Comparison of ENCODE assay signal across 17 cellular contexts in the genomic region with DNA sequence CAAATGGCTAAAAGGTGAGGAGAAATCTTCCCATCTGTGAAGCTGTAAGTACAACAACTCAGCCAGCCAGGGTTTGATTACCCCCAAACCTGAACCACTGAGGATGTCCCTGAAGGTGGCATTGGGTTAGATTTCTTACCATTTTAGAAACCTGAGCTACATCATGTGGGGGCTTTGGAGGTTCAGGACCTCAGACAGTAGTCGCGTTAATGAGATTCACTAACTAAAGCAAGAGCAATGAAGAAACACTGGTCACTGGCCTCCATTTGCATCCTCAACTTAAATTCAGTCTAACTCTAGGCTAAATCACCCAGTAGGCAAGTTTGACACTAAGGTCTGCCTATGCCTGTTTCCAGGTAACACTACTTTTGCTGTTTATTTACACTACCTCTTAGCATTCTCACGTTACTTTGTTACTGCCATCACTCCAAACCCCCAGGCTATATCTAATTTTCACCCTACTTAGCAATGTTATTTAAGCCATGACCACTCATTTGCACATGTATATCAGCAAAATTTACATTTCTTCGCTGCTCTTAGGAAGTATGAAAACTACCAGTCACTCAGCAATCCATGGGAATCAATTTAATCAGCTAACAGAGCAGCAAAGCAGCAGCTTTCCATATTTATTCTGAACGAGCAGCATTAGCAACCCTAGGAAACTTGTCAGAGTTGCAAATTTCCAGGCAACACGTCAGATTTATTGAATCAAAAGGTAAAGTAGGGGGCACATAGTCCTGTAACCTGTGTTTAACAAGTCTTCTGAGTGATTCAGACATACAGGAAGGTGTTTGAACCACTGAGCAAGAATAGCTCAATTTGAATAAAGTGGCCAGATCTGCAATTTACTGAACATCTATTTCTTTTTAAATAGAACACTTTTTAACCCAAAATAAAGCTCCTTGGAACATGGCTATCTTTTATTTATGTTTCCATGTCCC.
DNase-seq lines count a peak whose midpoint lies in the region; ATAC-seq and TF ChIP-seq lines count a peak whose summit lies in the region.
"Had no signal": no experiment of that assay in that cellular context is flagged by ENCODE, and none has a peak within 500 bp of the region (broad histone marks: within the 10 kb centered on the region; RNA-seq: fewer than 3 reads in every experiment).

No MANE protein-coding gene starts in this region.

- no peak overlapping the region for H3K27ac ChIP-seq in mammary epithelial cell (ENCODE audit: insufficient read depth, low read depth, low read length)
- no peak overlapping the region for H3K27ac ChIP-seq in breast epithelium
- no peak overlapping the region for H3K27ac ChIP-seq in SJCRH30
- H3K27ac ChIP-seq: HL-60, RWPE1 had no signal

- peak overlapping the region; percentile 64 for H2AFZ ChIP-seq in mammary epithelial cell (ENCODE audit: low read depth, low read length)

- peaks cover 18% of the 10 kb centered on the region for H3K4me1 Mint-ChIP-seq in WTC11

- H3K4me1 ChIP-seq in mammary epithelial cell (ENCODE audit: insufficient read depth, low read length) = no peaks in the 10 kb centered on the region
- no peaks in the 10 kb centered on the region for H3K4me1 ChIP-seq in breast epithelium
- no peaks in the 10 kb centered on the region for H3K4me1 ChIP-seq in SJCRH30

- POLR2A ChIA-PET in WTC11 (lab: Charles Lee) = no interaction called here

- DNase-seq in mammary epithelial cell = peak; percentile 34
- no peak for DNase-seq in breast epithelium (ENCODE audit: low spot score in 2 of 2)
- DNase-seq in WTC11 (ENCODE audit: low spot score) = no peak
- peak; percentile 18 for DNase-seq in iPS-NIHi7 (ENCODE audit: extremely low spot score)
- no peak for DNase-seq in NCI-H128 (lab: John Stamatoyannopoulos, UW; ENCODE audit: unreplicated experiment)
- no peak for DNase-seq in NCI-H2029 treated with DMSO at 0.1 percent for 48 hours (lab: John Stamatoyannopoulos, UW)
- DNase-seq in SJCRH30 = no peak
- DNase-seq: DMS153, NCI-H1092, NCI-H1436, NCI-H187 treated with DMSO at 0.1 percent for 48 hours, NCI-H2107, NCI-H524 treated with DMSO at 0.1 percent for 48 hours, SHP77 had no signal

- H3K36me3 Mint-ChIP-seq in WTC11 = peaks cover 13% of the 10 kb centered on the region; the same call in 1 of the 2 replicates

- H3K27me3 ChIP-seq in mammary epithelial cell (ENCODE audit: insufficient read depth, low read length) = no peaks in the 10 kb centered on the region
- no peaks in the 10 kb centered on the region for H3K27me3 ChIP-seq in breast epithelium
- H3K27me3 ChIP-seq in SJCRH30 = no peaks in the 10 kb centered on the region

- peak overlapping the region; percentile 0; the same call in 1 of the 2 replicates for H3K27ac Mint-ChIP-seq in WTC11

- CTCF ChIA-PET in mammary epithelial cell (lab: Charles Lee; ENCODE audit: low non-redundant PET) (interaction anchor here (1.0 kb wide), 1 partner anchor 1248 kb away, joined by 3 read pairs; no protein-coding TSS in a partner anchor), WTC11 (lab: Charles Lee) (interaction anchor here (1.5 kb wide), 1 partner anchor 251 kb away, joined by 5 read pairs; no protein-coding TSS in a partner anchor)

- H3K79me2 ChIP-seq in mammary epithelial cell (ENCODE audit: insufficient read depth, low read length) = no peaks in the 10 kb centered on the region

- no peak overlapping the region for H3K4me3 Mint-ChIP-seq in WTC11

- H3K4me3 ChIP-seq in mammary epithelial cell (replicated peaks in 1 of 3; ENCODE audit: insufficient read depth in 1 of 3, low read depth in 2 of 3, low read length in 3 of 3) = no peak overlapping the region
- H3K4me3 ChIP-seq in breast epithelium = no peak overlapping the region
- no peak overlapping the region for H3K4me3 ChIP-seq in SJCRH30

- no peaks in the 10 kb centered on the region for H4K20me1 ChIP-seq in mammary epithelial cell (ENCODE audit: insufficient read depth, low read length)

- no peaks in the 10 kb centered on the region for H3K27me3 Mint-ChIP-seq in WTC11 (ENCODE audit: low read depth)

- no peak for TF ChIP-seq CTCF in mammary epithelial cell (conservative IDR thresholded peaks at IDR 0.05 in 1 of 2, IDR thresholded peaks at IDR 0.05 in 1 of 2; ENCODE audit: extremely low read depth in 1 of 2, insufficient read depth in 1 of 2, low read depth in 1 of 2, low read length in 2 of 2)
- TF ChIP-seq CTCF in breast epithelium (IDR thresholded peaks at IDR 0.05) = no peak
- no peak for TF ChIP-seq CTCF in WTC11 (IDR thresholded peaks at IDR 0.05)

- H3K36me3 ChIP-seq in mammary epithelial cell (ENCODE audit: insufficient read depth, low read length) = no peaks in the 10 kb centered on the region
- no peaks in the 10 kb centered on the region for H3K36me3 ChIP-seq in breast epithelium
- no peaks in the 10 kb centered on the region for H3K36me3 ChIP-seq in SJCRH30

- in situ Hi-C loops in mammary epithelial cell (cut with MboI; ENCODE audit: low sequenced_read_pairs in 2 of 2) = no loop called here

- no TSS peak for BruUV-seq in mammary epithelial cell (replicated peaks; lab: Mats Ljungman, UMichigan)

- H3K4me2 ChIP-seq in mammary epithelial cell (ENCODE audit: insufficient read depth, low read depth, low read length) = no peak overlapping the region

- dilution Hi-C loops in mammary epithelial cell (cut with HindIII; ENCODE audit: low sequenced_read_pairs) = no loop called here

- intact Hi-C loops in mammary epithelial cell (cut with micrococcal nuclease) (no loop called here), breast epithelium (cut with DNase I; ENCODE audit: low total_unique reads) (no loop called here)

- ATAC-seq in WTC11 = peak; percentile 81
- ATAC-seq: Panc1 had no signal

- WGBS in mammary epithelial cell (ENCODE audit: low coverage, missing lambda C conversion rate) = 42% methylated on average over 6 of the region's 6 CpGs

- no peak for TF ChIP-seq POLR2A in breast epithelium (IDR thresholded peaks at IDR 0.05)

- peaks cover 35% of the 10 kb centered on the region for H3K9me3 Mint-ChIP-seq in WTC11

- no peak overlapping the region for H3K9ac ChIP-seq in mammary epithelial cell (ENCODE audit: insufficient read depth, low read length)

- H3K9me3 ChIP-seq in mammary epithelial cell (replicated peaks; ENCODE audit: insufficient read depth, low read length) (no peaks in the 10 kb centered on the region), breast epithelium (peaks cover 0 to 5% of the 10 kb centered on the region in 2 donors), SJCRH30 (replicated peaks) (no peaks in the 10 kb centered on the region)

TF ChIP-seq in WTC11, 78 proteins besides CTCF, POLR2A, EP300 and RAD21:
- no peak for TF ChIP-seq PRRX2 (CRISPR knock-in tag; IDR thresholded peaks at IDR 0.05)
- no peak for TF ChIP-seq CREB1 (CRISPR knock-in tag; IDR thresholded peaks at IDR 0.05)
- TF ChIP-seq GABPB1 (CRISPR knock-in tag; IDR thresholded peaks at IDR 0.05) = no peak
- TF ChIP-seq SOX15 (CRISPR knock-in tag; IDR thresholded peaks at IDR 0.05) = no peak
TF ChIP-seq in WTC11: peak in this region for 0.

Comparison
In these comparisons a context has a peak if more than half of its experiments do, and no peak if none do; other contexts are left out.
1. DNase-seq: peak in mammary epithelial cell (single experiment) and iPS-NIHi7 (single experiment); none in breast epithelium (0 of 2), WTC11 (single experiment), NCI-H128 (single experiment), NCI-H2029 treated with DMSO at 0.1 percent for 48 hours (single experiment) and SJCRH30 (0 of 2).